ENCODE assay signal across 32 cellular contexts in genomic region chr7:22183522-22184280, GRCh38.
"Had no signal": no experiment of that assay in that cellular context is flagged by ENCODE, and none has a peak within 500 bp of the region (broad histone marks: within the 10 kb centered on the region; RNA-seq: fewer than 3 reads in every experiment).

No MANE protein-coding gene starts in this region.

- ATAC-seq: activated CD4-positive, CD25-positive, alpha-beta regulatory T cell treated with anti-CD3 and anti-CD28 coated beads, Interleukin-2, amount 50 U/mL, for 24 hours; gastroesophageal sphincter; left colon; pancreas; psoas muscle; stimulated activated naive B cell treated with anti-CD40 and anti-IgM and Interleukin-4, amounts not matched to agents 10 μg/mL and 1 μg/mL and 100 μg/mL, for 72 hours had no signal

- H3K27ac Mint-ChIP-seq: activated naive CD4-positive, alpha-beta T cell treated with anti-CD3 and anti-CD28 coated beads, Interleukin-2, amount 10 ng/mL, durations not matched to agents 7 days and 5 days; activated naive CD8-positive, alpha-beta T cell treated with anti-CD3 and anti-CD28 coated beads, Interleukin-2, amount 10 ng/mL, durations not matched to agents 7 days and 5 days; activated T-cell treated with anti-CD3 and anti-CD28 coated beads, Interleukin-2, amount 50 U/mL, for 24 hours; naive B cell; stimulated activated naive B cell treated with anti-CD40 and anti-IgM and Interleukin-4, amounts not matched to agents 10 μg/mL and 1 μg/mL and 100 μg/mL, for 72 hours had no signal

- H3K27me3 ChIP-seq: gastroesophageal sphincter, pancreas, sigmoid colon, stomach, thyroid gland, upper lobe of left lung, vagina had no signal

- FAIRE-seq: endothelial cell of umbilical vein, keratinocyte, pancreas, small intestine had no signal

- H3K4me3 ChIP-seq: gastroesophageal sphincter, pancreas, psoas muscle, sigmoid colon, stomach, thyroid gland, upper lobe of left lung, vagina had no signal

- H3K9me3 Mint-ChIP-seq: activated naive CD4-positive, alpha-beta T cell treated with anti-CD3 and anti-CD28 coated beads, Interleukin-2, amount 10 ng/mL, durations not matched to agents 7 days and 5 days; activated naive CD8-positive, alpha-beta T cell treated with anti-CD3 and anti-CD28 coated beads, Interleukin-2, amount 10 ng/mL, durations not matched to agents 7 days and 5 days; activated T-cell treated with anti-CD3 and anti-CD28 coated beads, Interleukin-2, amount 50 U/mL, for 24 hours; naive B cell had no signal

- DNase-seq: activated CD4-positive, alpha-beta T cell treated with anti-CD3 and anti-CD28 coated beads for 48 hours; activated CD4-positive, alpha-beta T cell treated with anti-CD3 and anti-CD28 coated beads, Interleukin-2, amount 50 U/mL, for 48 hours; activated CD8-positive, alpha-beta memory T cell treated with anti-CD3 and anti-CD28 coated beads for 24 hours; activated CD8-positive, alpha-beta memory T cell treated with anti-CD3 and anti-CD28 coated beads, Interleukin-2, amount 50 U/mL, for 48 hours; activated gamma-delta T cell; activated naive CD4-positive, alpha-beta T cell treated with anti-CD3 and anti-CD28 coated beads, Interleukin-2, amount 10 ng/mL, durations not matched to agents 7 days and 5 days; activated naive CD8-positive, alpha-beta T cell treated with anti-CD3 and anti-CD28 coated beads, Interleukin-2, amount 10 ng/mL, durations not matched to agents 7 days and 5 days; activated T-cell treated with anti-CD3 and anti-CD28 coated beads, Interleukin-2, amount 50 U/mL, for 24 hours; caudate nucleus; cortex of kidney; head of caudate nucleus; hippocampal formation; left colon; mammary epithelial cell; naive B cell; nucleus accumbens; pancreas; psoas muscle; sigmoid colon; small intestine; stimulated activated CD4-positive, alpha-beta T cell treated with anti-CD3 and anti-CD28 coated beads, Interleukin-4, amount 100 ng/mL, for 4 hours; stimulated activated naive B cell treated with anti-CD40 and anti-IgM and Interleukin-4, amounts not matched to agents 10 μg/mL and 1 μg/mL and 100 μg/mL, for 72 hours; stomach; thyroid gland; upper lobe of left lung had no signal

- H3K4me1 Mint-ChIP-seq: naive B cell; stimulated activated naive B cell treated with anti-CD40 and anti-IgM and Interleukin-4, amounts not matched to agents 10 μg/mL and 1 μg/mL and 100 μg/mL, for 72 hours had no signal

- H3K27me3 Mint-ChIP-seq: naive B cell; stimulated activated naive B cell treated with anti-CD40 and anti-IgM and Interleukin-4, amounts not matched to agents 10 μg/mL and 1 μg/mL and 100 μg/mL, for 72 hours had no signal

- H3K9me3 ChIP-seq: gastroesophageal sphincter, pancreas, psoas muscle, sigmoid colon, stomach, thyroid gland, upper lobe of left lung, vagina had no signal

- H3K27ac ChIP-seq: gastroesophageal sphincter, psoas muscle, sigmoid colon, stomach, thyroid gland, upper lobe of left lung, vagina, VCaP had no signal

- H3K4me1 ChIP-seq: gastroesophageal sphincter, psoas muscle, sigmoid colon, stomach, thyroid gland, upper lobe of left lung, vagina had no signal

- H3K36me3 Mint-ChIP-seq: activated naive CD4-positive, alpha-beta T cell treated with anti-CD3 and anti-CD28 coated beads, Interleukin-2, amount 10 ng/mL, durations not matched to agents 7 days and 5 days; activated naive CD8-positive, alpha-beta T cell treated with anti-CD3 and anti-CD28 coated beads, Interleukin-2, amount 10 ng/mL, durations not matched to agents 7 days and 5 days; naive B cell had no signal

- H3K4me3 Mint-ChIP-seq: activated naive CD4-positive, alpha-beta T cell treated with anti-CD3 and anti-CD28 coated beads, Interleukin-2, amount 10 ng/mL, durations not matched to agents 7 days and 5 days; activated naive CD8-positive, alpha-beta T cell treated with anti-CD3 and anti-CD28 coated beads, Interleukin-2, amount 10 ng/mL, durations not matched to agents 7 days and 5 days; activated T-cell treated with anti-CD3 and anti-CD28 coated beads, Interleukin-2, amount 50 U/mL, for 24 hours; naive B cell; neural crest cell; stimulated activated naive B cell treated with anti-CD40 and anti-IgM and Interleukin-4, amounts not matched to agents 10 μg/mL and 1 μg/mL and 100 μg/mL, for 72 hours had no signal

- H3K36me3 ChIP-seq: pancreas, sigmoid colon, stomach, thyroid gland had no signal
